36 cellular contexts compared by ENCODE assay signal in the genomic region with DNA sequence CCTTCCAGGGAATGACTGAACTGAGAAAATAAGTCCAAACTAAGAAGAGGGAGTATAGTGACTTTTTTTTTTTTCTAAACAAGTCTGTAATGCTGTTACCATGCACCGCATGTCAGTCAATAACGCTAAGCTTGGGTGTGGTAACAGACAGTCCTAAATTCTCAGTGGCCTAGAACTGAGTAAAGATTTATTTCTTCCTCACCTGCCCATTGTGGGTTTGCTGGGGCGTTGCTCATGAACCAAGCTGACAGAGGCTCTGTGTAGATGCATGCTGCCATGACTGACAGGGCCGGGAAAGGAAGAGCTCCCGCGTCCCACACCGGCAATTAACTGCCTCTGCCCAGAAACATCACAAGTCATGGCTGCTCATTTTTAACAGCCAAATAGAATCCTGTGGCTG. TPM values are rescaled to one million over a fixed set of nuclear protein-coding genes. Genes with fewer than 3 reads are reported as not detected.
"Had no signal": no experiment of that assay in that cellular context is flagged by ENCODE, and none has a peak within 500 bp of the region (broad histone marks: within the 10 kb centered on the region; RNA-seq: fewer than 3 reads in every experiment).

No MANE protein-coding gene starts in this region.

- ATAC-seq: activated CD8-positive, alpha-beta memory T cell treated with anti-CD3 and anti-CD28 coated beads, Interleukin-2, amount 10 ng/mL, durations not matched to agents 7 days and 5 days; activated T-helper 17 cell treated with anti-CD3 and anti-CD28 coated beads, Interleukin-2, amount 50 U/mL, for 72 hours; body of pancreas; PC-3; Right ventricle myocardium inferior; SK-N-SH treated with all-trans-retinoic acid at 6 μM for 48 hours had no signal

- H3K27ac Mint-ChIP-seq: activated B cell treated with CpG ODN at 0.5 μM for 24 hours; activated CD4-positive, alpha-beta memory T cell treated with anti-CD3 and anti-CD28 coated beads, Interleukin-2, amount 10 ng/mL, durations not matched to agents 7 days and 5 days; activated CD8-positive, alpha-beta memory T cell treated with anti-CD3 and anti-CD28 coated beads, Interleukin-2, amount 10 ng/mL, durations not matched to agents 7 days and 5 days; activated naive CD8-positive, alpha-beta T cell treated with anti-CD3 and anti-CD28 coated beads for 36 hours; activated T-helper 17 cell treated with anti-CD3 and anti-CD28 coated beads, Interleukin-2, amount 50 U/mL, for 72 hours; IgD-negative memory B cell had no signal

- H3K36me3 Mint-ChIP-seq: activated CD8-positive, alpha-beta memory T cell treated with anti-CD3 and anti-CD28 coated beads, Interleukin-2, amount 10 ng/mL, durations not matched to agents 7 days and 5 days; activated naive CD8-positive, alpha-beta T cell treated with anti-CD3 and anti-CD28 coated beads for 36 hours had no signal

- H3K4me3 ChIP-seq: body of pancreas, breast epithelium, Peyer's patch had no signal

- H3K27me3 ChIP-seq: body of pancreas, breast epithelium, Peyer's patch had no signal

- H3K9me3 Mint-ChIP-seq: activated B cell treated with CpG ODN at 0.5 μM for 24 hours; activated CD4-positive, alpha-beta memory T cell treated with anti-CD3 and anti-CD28 coated beads, Interleukin-2, amount 10 ng/mL, durations not matched to agents 7 days and 5 days; activated naive CD8-positive, alpha-beta T cell treated with anti-CD3 and anti-CD28 coated beads for 36 hours; activated T-helper 17 cell treated with anti-CD3 and anti-CD28 coated beads, Interleukin-2, amount 50 U/mL, for 72 hours had no signal

- H3K27ac ChIP-seq: body of pancreas, breast epithelium, Peyer's patch, VCaP had no signal

- H3K27me3 Mint-ChIP-seq: activated B cell treated with CpG ODN at 0.5 μM for 24 hours; activated CD4-positive, alpha-beta memory T cell treated with anti-CD3 and anti-CD28 coated beads, Interleukin-2, amount 10 ng/mL, durations not matched to agents 7 days and 5 days; IgD-negative memory B cell had no signal

- H3K4me1 Mint-ChIP-seq: activated B cell treated with CpG ODN at 0.5 μM for 24 hours; activated CD4-positive, alpha-beta memory T cell treated with anti-CD3 and anti-CD28 coated beads, Interleukin-2, amount 10 ng/mL, durations not matched to agents 7 days and 5 days; activated CD8-positive, alpha-beta memory T cell treated with anti-CD3 and anti-CD28 coated beads, Interleukin-2, amount 10 ng/mL, durations not matched to agents 7 days and 5 days; activated naive CD8-positive, alpha-beta T cell treated with anti-CD3 and anti-CD28 coated beads for 36 hours; activated T-helper 17 cell treated with anti-CD3 and anti-CD28 coated beads, Interleukin-2, amount 50 U/mL, for 72 hours; IgD-negative memory B cell had no signal

- H3K36me3 ChIP-seq: breast epithelium, Peyer's patch had no signal

- H3K4me3 Mint-ChIP-seq: activated B cell treated with CpG ODN at 0.5 μM for 24 hours; activated CD4-positive, alpha-beta memory T cell treated with anti-CD3 and anti-CD28 coated beads, Interleukin-2, amount 10 ng/mL, durations not matched to agents 7 days and 5 days; activated CD8-positive, alpha-beta memory T cell treated with anti-CD3 and anti-CD28 coated beads, Interleukin-2, amount 10 ng/mL, durations not matched to agents 7 days and 5 days; activated naive CD8-positive, alpha-beta T cell treated with anti-CD3 and anti-CD28 coated beads for 36 hours; activated T-helper 17 cell treated with anti-CD3 and anti-CD28 coated beads, Interleukin-2, amount 50 U/mL, for 72 hours; IgD-negative memory B cell had no signal

- H3K4me1 ChIP-seq: breast epithelium, Peyer's patch had no signal

- H3K9me3 ChIP-seq: body of pancreas, breast epithelium, Peyer's patch had no signal

- DNase-seq: activated B cell treated with CpG ODN at 0.5 μM for 24 hours; activated CD4-positive, alpha-beta memory T cell treated with anti-CD3 and anti-CD28 coated beads, Interleukin-2, amount 10 ng/mL, durations not matched to agents 7 days and 5 days; activated CD4-positive, alpha-beta T cell treated with anti-CD3 and anti-CD28 coated beads for 4 hours; activated CD4-positive, alpha-beta T cell treated with anti-CD3 and anti-CD28 coated beads, Interleukin-2, amount 50 U/mL, for 1 hour; activated CD4-positive, CD25-positive, alpha-beta regulatory T cell treated with anti-CD3 and anti-CD28 coated beads, Interleukin-2, amount 50 U/mL, for 72 hours; activated CD8-positive, alpha-beta memory T cell treated with anti-CD3 and anti-CD28 coated beads for 24 hours; activated CD8-positive, alpha-beta memory T cell treated with anti-CD3 and anti-CD28 coated beads, Interleukin-2, amount 10 ng/mL, durations not matched to agents 7 days and 5 days; activated CD8-positive, alpha-beta memory T cell treated with anti-CD3 and anti-CD28 coated beads, Interleukin-2, amount 50 U/mL, for 48 hours; activated effector memory CD4-positive, alpha-beta T cell treated with anti-CD3 and anti-CD28 coated beads, Interleukin-2, amount 50 U/mL, for 16 hours; activated naive CD4-positive, alpha-beta T cell; activated naive CD4-positive, alpha-beta T cell treated with anti-CD3 and anti-CD28 coated beads, Interleukin-2, amount 50 U/mL, for 16 hours; activated naive CD8-positive, alpha-beta T cell treated with anti-CD3 and anti-CD28 coated beads for 36 hours; activated T-cell treated with anti-CD3 and anti-CD28 coated beads, Interleukin-2, amount 50 U/mL, for 48 hours; amniotic stem cell; body of pancreas; Karpas-422; KBM-7; NCI-H1105; NCI-H1417 treated with DMSO at 0.1 percent for 48 hours; NCI-H187 treated with DMSO at 0.1 percent for 48 hours; NCI-H2081; NCI-H446 treated with DMSO at 0.1 percent for 48 hours; NCI-H524; PC-3; Peyer's patch; RPMI8226; SIG-M5; T-helper 1 cell; T-helper 2 cell; T-helper 9 cell had no signal

RNA-seq across cellular contexts. Expression of a gene that starts 25.5 kb away (rescaled TPM):
- total RNA-seq: activated B cell treated with CpG ODN at 0.5 μM for 24 hours; activated CD4-positive, alpha-beta memory T cell treated with anti-CD3 and anti-CD28 coated beads, Interleukin-2, amount 10 ng/mL, durations not matched to agents 7 days and 5 days; activated CD8-positive, alpha-beta memory T cell treated with anti-CD3 and anti-CD28 coated beads, Interleukin-2, amount 10 ng/mL, durations not matched to agents 7 days and 5 days; activated naive CD8-positive, alpha-beta T cell treated with anti-CD3 and anti-CD28 coated beads for 36 hours had no signal
